In the genomic region with DNA sequence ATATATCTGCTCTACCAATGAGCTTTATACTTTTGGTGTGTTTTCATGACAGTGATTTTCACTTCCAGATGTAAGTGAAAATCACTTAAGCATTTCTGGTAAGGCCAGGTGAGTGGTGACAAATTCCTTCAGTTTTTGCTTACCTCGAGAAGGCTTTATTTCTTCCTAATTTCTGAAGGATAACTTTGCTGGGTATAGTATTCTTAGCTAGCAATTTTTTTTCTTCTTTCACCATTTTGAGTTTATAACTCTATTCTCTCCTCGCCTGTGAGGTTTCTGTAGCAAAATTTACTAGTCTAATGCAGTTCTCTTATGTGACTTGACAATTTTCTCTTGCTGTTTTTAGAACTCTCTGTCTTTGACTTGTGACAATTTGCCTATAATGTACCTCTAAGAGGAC, we compare ENCODE assay signal across 30 cellular contexts.
A peak's percentile ranks its signal among the peaks of the same experiment; 100 is the strongest.
DNase-seq lines count a peak whose midpoint lies in the region; TF ChIP-seq lines count a peak whose summit lies in the region.
"Had no signal": no experiment of that assay in that cellular context is flagged by ENCODE, and none has a peak within 500 bp of the region (broad histone marks: within the 10 kb centered on the region; RNA-seq: fewer than 3 reads in every experiment).

No MANE protein-coding gene starts in this region.

- CTCF ChIA-PET in HEK293 (lab: Yijun Ruan, JAX): interaction anchor here (0.6 kb wide), 1 partner anchor 23 kb away, joined by 4 read pairs; no protein-coding TSS in a partner anchor

- TF ChIP-seq CTCF in HEK293 (tag by site-specific recombination; IDR thresholded peaks at IDR 0.05): no peak
- TF ChIP-seq CTCF in tibial artery (IDR thresholded peaks at IDR 0.05): no peak

- no peak overlapping the region for H3K4me3 ChIP-seq in HEK293 (ENCODE audit: low read depth, low read length)
- peak overlapping the region; percentile 12 for H3K4me3 ChIP-seq in adipocyte (ENCODE audit: low read length)
- no peak overlapping the region for H3K4me3 ChIP-seq in tibial artery
- H3K4me3 ChIP-seq: A549; BLaER1; BLaER1 treated with 17β-estradiol and CSF1 and Interleukin-3, amounts not matched to agents 10 nM and 100 nM had no signal

- POLR2A ChIA-PET in HEK293 (lab: Yijun Ruan, JAX): no interaction called here

- H3K27ac ChIP-seq in HEK293 (ENCODE audit: extremely low read depth, low read depth, low read length): no peak overlapping the region
- peak overlapping the region; percentile 76 to 77 for H3K27ac ChIP-seq in tibial artery
- H3K27ac ChIP-seq: 22Rv1; A549; BLaER1; BLaER1 treated with 17β-estradiol and CSF1 and Interleukin-3, amounts not matched to agents 10 nM and 100 nM; C4-2B had no signal

- intact Hi-C loops in tibial artery (cut with DNase I; ENCODE audit: low total_unique reads): no loop called here

- H3K9me3 ChIP-seq in HEK293 (ENCODE audit: control insufficient read depth, insufficient read depth, low read depth, low read length): no peaks in the 10 kb centered on the region
- H3K9me3 ChIP-seq in adipocyte (ENCODE audit: control insufficient read depth, low read length): peaks cover 21% of the 10 kb centered on the region
- peaks cover 0 to 21% (median 17%) of the 10 kb centered on the region in 3 donors for H3K9me3 ChIP-seq in tibial artery
- H3K9me3 ChIP-seq: BE2C, Caco-2 had no signal

- no peak overlapping the region for H3K9ac ChIP-seq in adipocyte (ENCODE audit: low read length)
- H3K9ac ChIP-seq: BLaER1; BLaER1 treated with 17β-estradiol and CSF1 and Interleukin-3, amounts not matched to agents 10 nM and 100 nM had no signal

- H3K36me3 ChIP-seq in HEK293 (ENCODE audit: control insufficient read depth in 2 of 2, insufficient read depth in 1 of 2, low read length in 2 of 2) (no peaks in the 10 kb centered on the region), adipocyte (ENCODE audit: control insufficient read depth, insufficient read depth, low read length, severe bottlenecking) (no peaks in the 10 kb centered on the region), tibial artery (peaks cover 0 to 12% (median 7%) of the 10 kb centered on the region in 3 donors)
- H3K36me3 ChIP-seq: BE2C; BLaER1; BLaER1 treated with 17β-estradiol and CSF1 and Interleukin-3, amounts not matched to agents 10 nM and 100 nM had no signal

- DNase-seq in adipocyte (ENCODE audit: low read depth): no peak
- DNase-seq in tibial artery: no peak
- DNase-seq in 8988T: no peak
- no peak for DNase-seq in NCI-H510A treated with DMSO at 0.1 percent for 48 hours (lab: John Stamatoyannopoulos, UW)
- DNase-seq in central memory CD4-positive, alpha-beta T cell: no peak
- DNase-seq: ACHN; AML-193; BE2C; C1 segment of cervical spinal cord; Caco-2; Calu3; CD4-positive, alpha-beta memory T cell; CD4-positive, alpha-beta T cell; CD4-positive, CD25-positive, alpha-beta regulatory T cell; CD8-positive, alpha-beta memory T cell; CD8-positive, alpha-beta T cell; COR-L47; DMS 273 treated with DMSO at 0.1 percent for 48 hours; DMS153; DMS53; DMS79; DMS79 treated with DMSO at 0.1 percent for 48 hours; DND-41; EL had no signal

- no peaks in the 10 kb centered on the region for H3K27me3 ChIP-seq in adipocyte (replicated peaks; ENCODE audit: control insufficient read depth, insufficient read depth, low read length)
- no peaks in the 10 kb centered on the region for H3K27me3 ChIP-seq in tibial artery
- H3K27me3 ChIP-seq: BE2C; BLaER1; BLaER1 treated with 17β-estradiol and CSF1 and Interleukin-3, amounts not matched to agents 10 nM and 100 nM had no signal

- H3K4me1 ChIP-seq in HEK293 (ENCODE audit: control insufficient read depth, insufficient read depth, low read length) (no peaks in the 10 kb centered on the region), adipocyte (ENCODE audit: control insufficient read depth, insufficient read depth, low read length) (peaks cover 1% of the 10 kb centered on the region), tibial artery (peaks cover 0 to 43% (median 6%) of the 10 kb centered on the region in 4 donors)
- H3K4me1 ChIP-seq: A549, BE2C, Caco-2 had no signal

TF ChIP-seq in HEK293, 187 proteins besides CTCF, POLR2A, EP300 and RAD21:
- no peak for TF ChIP-seq ZNF366 (tag by site-specific recombination; conservative IDR thresholded peaks at IDR 0.05)
- 0 out of 2 replicates have a peak, but pooled peaks have one; percentile 31 for TF ChIP-seq TRIM28 (IDR thresholded peaks at IDR 0.05; ENCODE audit: borderline replicate concordance, low read length)
- TF ChIP-seq ZNF510 (tag by site-specific recombination; IDR thresholded peaks at IDR 0.05; ENCODE audit: insufficient replicate concordance): peak; percentile 62
- peak; percentile 87 for TF ChIP-seq SETDB1 (IDR thresholded peaks at IDR 0.05; ENCODE audit: insufficient read length, low read length)
